Comparison of ENCODE assay signal across 8 cellular contexts in genomic region chr18:57585846-57586242, GRCh38. TPM values are rescaled to one million over a fixed set of nuclear protein-coding genes. Genes with fewer than 3 reads are reported as not detected.
A peak's percentile ranks its signal among the peaks of the same experiment; 100 is the strongest.
DNase-seq lines count a peak whose midpoint lies in the region; ATAC-seq and TF ChIP-seq lines count a peak whose summit lies in the region.

No MANE protein-coding gene starts in this region.

- peak overlapping the region; percentile 45 for H3K27ac Mint-ChIP-seq in activated CD4-positive, alpha-beta memory T cell treated with anti-CD3 and anti-CD28 coated beads for 36 hours
- H3K27ac Mint-ChIP-seq in glutamatergic neuron (ENCODE audit: unreplicated experiment): no peak overlapping the region

- POLR2A ChIA-PET in HEK293T (lab: Yijun Ruan, JAX): interaction anchor here (1.1 kb wide), 1 partner anchor 44 kb away, joined by 3 read pairs; no protein-coding TSS in a partner anchor
- POLR2A ChIA-PET in activated CD4-positive, alpha-beta memory T cell treated with anti-CD3 and anti-CD28 coated beads for 36 hours (lab: Charles Lee): no interaction called here

- CTCF ChIA-PET in HEK293T (lab: Yijun Ruan, JAX): no interaction called here
- CTCF ChIA-PET in activated CD4-positive, alpha-beta memory T cell treated with anti-CD3 and anti-CD28 coated beads for 36 hours (lab: Charles Lee): interaction anchor here (0.6 to 0.7 kb wide), 2 partner anchors 32 to 243 kb away, joined by 5 read pairs; no protein-coding TSS in a partner anchor

- DNase-seq in COLO668 (lab: John Stamatoyannopoulos, UW; ENCODE audit: unreplicated experiment): peak; percentile 38
- DNase-seq in HEK293T (ENCODE audit: extremely low spot score): peak; percentile 7
- DNase-seq in activated CD4-positive, alpha-beta memory T cell treated with anti-CD3 and anti-CD28 coated beads for 36 hours: peak; percentile 46
- no peak for DNase-seq in glutamatergic neuron
- DNase-seq in NCI-H526 treated with DMSO at 0.1 percent for 48 hours (lab: John Stamatoyannopoulos, UW): no peak
- DNase-seq in SKM-1 treated with dmso at 0.1 percent for 144 hours (lab: John Stamatoyannopoulos, UW; ENCODE audit: unreplicated experiment): no peak

- intact Hi-C loops in activated CD4-positive, alpha-beta memory T cell treated with anti-CD3 and anti-CD28 coated beads for 36 hours (cut with micrococcal nuclease): loop anchor here (1.0 kb wide), 2 partner anchors 35 to 44 kb away; partner anchors contain the start of gene NARS1

- peaks cover 5% of the 10 kb centered on the region for H3K36me3 Mint-ChIP-seq in activated CD4-positive, alpha-beta memory T cell treated with anti-CD3 and anti-CD28 coated beads for 36 hours
- H3K36me3 Mint-ChIP-seq in glutamatergic neuron (ENCODE audit: unreplicated experiment): no peaks in the 10 kb centered on the region

- H3K9me3 Mint-ChIP-seq in activated CD4-positive, alpha-beta memory T cell treated with anti-CD3 and anti-CD28 coated beads for 36 hours: no peaks in the 10 kb centered on the region
- H3K9me3 Mint-ChIP-seq in glutamatergic neuron (ENCODE audit: unreplicated experiment): no peaks in the 10 kb centered on the region

- peak overlapping the region; percentile 82 for H3K4me3 Mint-ChIP-seq in activated CD4-positive, alpha-beta memory T cell treated with anti-CD3 and anti-CD28 coated beads for 36 hours
- peak overlapping the region; percentile 85 for H3K4me3 Mint-ChIP-seq in glutamatergic neuron (ENCODE audit: unreplicated experiment)

- H3K27ac ChIP-seq in skin epidermis: peak overlapping the region in 20 of 21 experiments; percentile 45 to 95 (median 84)

- no peak for TF ChIP-seq CTCF in glutamatergic neuron (IDR thresholded peaks at IDR 0.05; ENCODE audit: partially characterized antibody, unreplicated experiment)

- peak overlapping the region; percentile 55 to 93 (median 71) for H3K4me3 ChIP-seq in skin epidermis

- H3K4me1 Mint-ChIP-seq in activated CD4-positive, alpha-beta memory T cell treated with anti-CD3 and anti-CD28 coated beads for 36 hours (ENCODE audit: low read depth): peaks cover 14% of the 10 kb centered on the region
- peaks cover 6% of the 10 kb centered on the region for H3K4me1 Mint-ChIP-seq in glutamatergic neuron (ENCODE audit: low read depth, unreplicated experiment)

- no peaks in the 10 kb centered on the region for H3K27me3 Mint-ChIP-seq in activated CD4-positive, alpha-beta memory T cell treated with anti-CD3 and anti-CD28 coated beads for 36 hours
- peaks cover 8% of the 10 kb centered on the region for H3K27me3 Mint-ChIP-seq in glutamatergic neuron (ENCODE audit: unreplicated experiment)

- ATAC-seq in GM19324 (IDR thresholded peaks at IDR 0.05; ENCODE audit: low FRiP score, unreplicated experiment): no peak

TF ChIP-seq in HEK293T, 16 proteins besides CTCF, POLR2A, EP300 and RAD21:
- TF ChIP-seq ARNT (IDR thresholded peaks at IDR 0.05) (no peak), FOXA1 (IDR thresholded peaks at IDR 0.05) (no peak), L3MBTL2 (conservative IDR thresholded peaks at IDR 0.05) (no peak), TARDBP (IDR thresholded peaks at IDR 0.05) (no peak), ELF4 (IDR thresholded peaks at IDR 0.05) (no peak), SP1 (IDR thresholded peaks at IDR 0.05) (no peak), CTBP1 (IDR thresholded peaks at IDR 0.05; ENCODE audit: borderline replicate concordance) (no peak), PKNOX1 (IDR thresholded peaks at IDR 0.05) (no peak)

RNA-seq across cellular contexts. Expression of gene FECH, which starts 0.7 kb away (rescaled TPM):
- total RNA-seq in activated CD4-positive, alpha-beta memory T cell treated with anti-CD3 and anti-CD28 coated beads for 36 hours: 10 to 100 TPM; 17.5 to 20.2 TPM
- 16.5 TPM for total RNA-seq in glutamatergic neuron (ENCODE audit: unreplicated experiment)

RNA-seq across cellular contexts. Expression of gene NARS1, which starts 35.8 kb away (rescaled TPM):
- 100 to 1,000 TPM; 100 to 105 TPM for total RNA-seq in activated CD4-positive, alpha-beta memory T cell treated with anti-CD3 and anti-CD28 coated beads for 36 hours
- total RNA-seq in glutamatergic neuron (ENCODE audit: unreplicated experiment): 155 TPM

Comparison
In these comparisons a context has a peak if more than half of its experiments do, and no peak if none do; other contexts are left out.
1. DNase-seq: peak in COLO668 (single experiment), HEK293T (single experiment) and activated CD4-positive, alpha-beta memory T cell treated with anti-CD3 and anti-CD28 coated beads for 36 hours (single experiment); none in glutamatergic neuron (single experiment), NCI-H526 treated with DMSO at 0.1 percent for 48 hours (single experiment) and SKM-1 treated with dmso at 0.1 percent for 144 hours (single experiment).